In the genomic region with DNA sequence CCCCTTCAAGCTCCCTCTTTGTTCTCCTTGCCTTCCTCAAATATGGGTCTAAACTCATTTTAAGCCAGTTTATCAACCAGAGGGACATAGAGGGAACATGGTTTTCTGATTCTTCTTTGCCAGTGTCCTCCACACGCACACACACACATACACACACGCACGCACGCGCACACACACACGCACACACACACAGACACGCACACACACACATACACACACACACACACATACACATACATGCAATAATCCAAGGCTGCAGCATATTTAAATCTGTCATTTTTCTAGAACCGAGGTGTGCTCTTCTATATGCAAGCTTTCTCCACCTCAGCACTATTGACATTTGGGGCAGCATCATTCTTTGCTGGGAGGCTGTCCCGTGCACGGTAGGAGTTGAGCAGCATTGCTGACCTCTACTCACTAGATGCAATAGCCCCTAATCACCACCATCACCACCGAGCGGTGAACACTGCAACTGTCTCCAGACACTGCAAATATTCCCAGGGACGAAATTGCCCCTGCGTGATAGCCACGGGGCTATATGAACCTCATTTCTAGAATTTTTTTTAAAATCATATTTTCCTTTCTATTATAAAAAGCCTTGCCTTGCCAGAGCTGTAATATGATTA, we compare ENCODE assay signal across 21 cellular contexts. TPM values are rescaled to one million over a fixed set of nuclear protein-coding genes. Genes with fewer than 3 reads are reported as not detected.
DNase-seq lines count a peak whose midpoint lies in the region; ATAC-seq and FAIRE-seq lines count a peak whose summit lies in the region.
"Had no signal": no experiment of that assay in that cellular context is flagged by ENCODE, and none has a peak within 500 bp of the region (broad histone marks: within the 10 kb centered on the region; RNA-seq: fewer than 3 reads in every experiment).

No MANE protein-coding gene starts in this region.

- H3K36me3 Mint-ChIP-seq in activated naive CD4-positive, alpha-beta T cell treated with anti-CD3 and anti-CD28 coated beads, Interleukin-2, amount 50 U/mL, for 24 hours = peaks cover 51% of the 10 kb centered on the region
- H3K36me3 Mint-ChIP-seq in activated naive CD4-positive, alpha-beta T cell treated with anti-CD3 and anti-CD28 coated beads, Interleukin-2, amount 10 ng/mL, durations not matched to agents 7 days and 5 days = no peaks in the 10 kb centered on the region
- no peaks in the 10 kb centered on the region for H3K36me3 Mint-ChIP-seq in activated naive CD8-positive, alpha-beta T cell treated with anti-CD3 and anti-CD28 coated beads, Interleukin-2, amount 10 ng/mL, durations not matched to agents 7 days and 5 days
- H3K36me3 Mint-ChIP-seq: brain; CD8-positive, alpha-beta T cell had no signal

- peak overlapping the region; percentile 30 for H3K27ac Mint-ChIP-seq in activated naive CD4-positive, alpha-beta T cell treated with anti-CD3 and anti-CD28 coated beads, Interleukin-2, amount 50 U/mL, for 24 hours
- no peak overlapping the region for H3K27ac Mint-ChIP-seq in activated naive CD4-positive, alpha-beta T cell treated with anti-CD3 and anti-CD28 coated beads, Interleukin-2, amount 10 ng/mL, durations not matched to agents 7 days and 5 days
- peak overlapping the region; percentile 62 for H3K27ac Mint-ChIP-seq in activated naive CD8-positive, alpha-beta T cell treated with anti-CD3 and anti-CD28 coated beads, Interleukin-2, amount 10 ng/mL, durations not matched to agents 7 days and 5 days
- peak overlapping the region in 1 of 2 donors; percentile 17 for H3K27ac Mint-ChIP-seq in stimulated activated naive CD8-positive, alpha-beta T cell treated with anti-CD3 and anti-CD28 coated beads, Interleukin-15, amount 100 ng/mL, for 72 hours
- H3K27ac Mint-ChIP-seq: brain; CD8-positive, alpha-beta T cell; nephron progenitor cell; stimulated activated naive B cell treated with anti-CD40 and anti-IgM and Interleukin-4, amounts not matched to agents 10 μg/mL and 1 μg/mL and 100 μg/mL, for 72 hours; T-helper 2 cell treated with Interferon-gamma antibody and Interleukin-4, amounts not matched to agents 5 μg/mL and 100 μg/mL, for 36 hours had no signal

- CTCF ChIA-PET in activated naive CD4-positive, alpha-beta T cell treated with anti-CD3 and anti-CD28 coated beads, Interleukin-2, amount 10 ng/mL, durations not matched to agents 7 days and 5 days (lab: Charles Lee) = no interaction called here

- peak overlapping the region; percentile 26 for H3K4me3 Mint-ChIP-seq in activated naive CD4-positive, alpha-beta T cell treated with anti-CD3 and anti-CD28 coated beads, Interleukin-2, amount 50 U/mL, for 24 hours
- H3K4me3 Mint-ChIP-seq in activated naive CD4-positive, alpha-beta T cell treated with anti-CD3 and anti-CD28 coated beads, Interleukin-2, amount 10 ng/mL, durations not matched to agents 7 days and 5 days = no peak overlapping the region
- no peak overlapping the region for H3K4me3 Mint-ChIP-seq in activated naive CD8-positive, alpha-beta T cell treated with anti-CD3 and anti-CD28 coated beads, Interleukin-2, amount 10 ng/mL, durations not matched to agents 7 days and 5 days
- peak overlapping the region; percentile 27 to 52 for H3K4me3 Mint-ChIP-seq in stimulated activated naive CD8-positive, alpha-beta T cell treated with anti-CD3 and anti-CD28 coated beads, Interleukin-15, amount 100 ng/mL, for 72 hours
- H3K4me3 Mint-ChIP-seq: brain; CD8-positive, alpha-beta T cell; nephron progenitor cell; stimulated activated naive B cell treated with anti-CD40 and anti-IgM and Interleukin-4, amounts not matched to agents 10 μg/mL and 1 μg/mL and 100 μg/mL, for 72 hours; T-helper 2 cell treated with Interferon-gamma antibody and Interleukin-4, amounts not matched to agents 5 μg/mL and 100 μg/mL, for 36 hours had no signal

- no peak for FAIRE-seq in urothelium cell line (lab: Jason Lieb, UNC)
- FAIRE-seq: G401.6 had no signal

- no peaks in the 10 kb centered on the region for H3K27me3 Mint-ChIP-seq in activated naive CD4-positive, alpha-beta T cell treated with anti-CD3 and anti-CD28 coated beads, Interleukin-2, amount 50 U/mL, for 24 hours
- H3K27me3 Mint-ChIP-seq in activated naive CD4-positive, alpha-beta T cell treated with anti-CD3 and anti-CD28 coated beads, Interleukin-2, amount 10 ng/mL, durations not matched to agents 7 days and 5 days = peaks cover 16% of the 10 kb centered on the region
- H3K27me3 Mint-ChIP-seq in activated naive CD8-positive, alpha-beta T cell treated with anti-CD3 and anti-CD28 coated beads, Interleukin-2, amount 10 ng/mL, durations not matched to agents 7 days and 5 days = no peaks in the 10 kb centered on the region
- H3K27me3 Mint-ChIP-seq in stimulated activated naive CD8-positive, alpha-beta T cell treated with anti-CD3 and anti-CD28 coated beads, Interleukin-15, amount 100 ng/mL, for 72 hours = no peaks in the 10 kb centered on the region

- no peaks in the 10 kb centered on the region for H3K9me3 Mint-ChIP-seq in activated naive CD4-positive, alpha-beta T cell treated with anti-CD3 and anti-CD28 coated beads, Interleukin-2, amount 50 U/mL, for 24 hours
- H3K9me3 Mint-ChIP-seq in activated naive CD4-positive, alpha-beta T cell treated with anti-CD3 and anti-CD28 coated beads, Interleukin-2, amount 10 ng/mL, durations not matched to agents 7 days and 5 days = no peaks in the 10 kb centered on the region
- H3K9me3 Mint-ChIP-seq in activated naive CD8-positive, alpha-beta T cell treated with anti-CD3 and anti-CD28 coated beads, Interleukin-2, amount 10 ng/mL, durations not matched to agents 7 days and 5 days = no peaks in the 10 kb centered on the region
- no peaks in the 10 kb centered on the region for H3K9me3 Mint-ChIP-seq in stimulated activated naive CD8-positive, alpha-beta T cell treated with anti-CD3 and anti-CD28 coated beads, Interleukin-15, amount 100 ng/mL, for 72 hours
- H3K9me3 Mint-ChIP-seq: brain; CD8-positive, alpha-beta T cell; nephron progenitor cell; stimulated activated naive B cell treated with anti-CD40 and anti-IgM and Interleukin-4, amounts not matched to agents 10 μg/mL and 1 μg/mL and 100 μg/mL, for 72 hours; T-helper 2 cell treated with Interferon-gamma antibody and Interleukin-4, amounts not matched to agents 5 μg/mL and 100 μg/mL, for 36 hours had no signal

- H3K4me1 Mint-ChIP-seq in activated naive CD4-positive, alpha-beta T cell treated with anti-CD3 and anti-CD28 coated beads, Interleukin-2, amount 50 U/mL, for 24 hours = peaks cover 53% of the 10 kb centered on the region
- peaks cover 28% of the 10 kb centered on the region for H3K4me1 Mint-ChIP-seq in activated naive CD4-positive, alpha-beta T cell treated with anti-CD3 and anti-CD28 coated beads, Interleukin-2, amount 10 ng/mL, durations not matched to agents 7 days and 5 days
- H3K4me1 Mint-ChIP-seq in activated naive CD8-positive, alpha-beta T cell treated with anti-CD3 and anti-CD28 coated beads, Interleukin-2, amount 10 ng/mL, durations not matched to agents 7 days and 5 days = peaks cover 22% of the 10 kb centered on the region
- H3K4me1 Mint-ChIP-seq in stimulated activated naive CD8-positive, alpha-beta T cell treated with anti-CD3 and anti-CD28 coated beads, Interleukin-15, amount 100 ng/mL, for 72 hours = peaks cover 96% of the 10 kb centered on the region
- H3K4me1 Mint-ChIP-seq: brain, nephron progenitor cell had no signal

- POLR2A ChIA-PET in activated naive CD8-positive, alpha-beta T cell treated with anti-CD3 and anti-CD28 coated beads, Interleukin-2, amount 10 ng/mL, durations not matched to agents 7 days and 5 days (lab: Charles Lee) = no interaction called here

- no peak for DNase-seq in activated naive CD4-positive, alpha-beta T cell treated with anti-CD3 and anti-CD28 coated beads, Interleukin-2, amount 10 ng/mL, durations not matched to agents 7 days and 5 days
- DNase-seq in NCI-H526 (lab: John Stamatoyannopoulos, UW) (peak; percentile 26 to 52), urothelium cell line (ENCODE audit: low spot score) (no peak), putamen (ENCODE audit: low spot score) (no peak)
- DNase-seq in activated naive CD8-positive, alpha-beta T cell treated with anti-CD3 and anti-CD28 coated beads, Interleukin-2, amount 10 ng/mL, durations not matched to agents 7 days and 5 days = no peak
- no peak for DNase-seq in stimulated activated naive CD8-positive, alpha-beta T cell treated with anti-CD3 and anti-CD28 coated beads, Interleukin-15, amount 100 ng/mL, for 72 hours
- DNase-seq: activated CD4-positive, alpha-beta T cell treated with anti-CD3 and anti-CD28 coated beads, Interleukin-2, amount 50 U/mL, for 48 hours; CD8-positive, alpha-beta T cell; DMS153; effector CD4-positive, alpha-beta T cell; foreskin keratinocyte; KG1; left ventricle myocardium inferior; NCI-H1694; nephron progenitor cell; stimulated activated naive B cell treated with anti-CD40 and anti-IgM and Interleukin-4, amounts not matched to agents 10 μg/mL and 1 μg/mL and 100 μg/mL, for 72 hours had no signal

- ATAC-seq in activated naive CD8-positive, alpha-beta T cell treated with anti-CD3 and anti-CD28 coated beads, Interleukin-2, amount 10 ng/mL, durations not matched to agents 7 days and 5 days (ENCODE audit: low read depth) = no peak
- no peak for ATAC-seq in stimulated activated naive CD8-positive, alpha-beta T cell treated with anti-CD3 and anti-CD28 coated beads, Interleukin-15, amount 100 ng/mL, for 72 hours
- ATAC-seq: CD8-positive, alpha-beta T cell; foreskin keratinocyte; stimulated activated naive B cell treated with anti-CD40 and anti-IgM and Interleukin-4, amounts not matched to agents 10 μg/mL and 1 μg/mL and 100 μg/mL, for 72 hours had no signal

RNA-seq across cellular contexts. Expression of gene TNFRSF9, which starts 8.0 kb away (rescaled TPM):
- total RNA-seq in activated naive CD8-positive, alpha-beta T cell treated with anti-CD3 and anti-CD28 coated beads, Interleukin-2, amount 10 ng/mL, durations not matched to agents 7 days and 5 days = 1 to 10 TPM; 2.7 to 3.2 TPM
- total RNA-seq: HT-29, left ventricle myocardium inferior had no signal

RNA-seq across cellular contexts. Expression of gene PARK7, which starts 28.9 kb away (rescaled TPM):
- 100 to 1,000 TPM; 209 to 230 TPM for total RNA-seq in activated naive CD8-positive, alpha-beta T cell treated with anti-CD3 and anti-CD28 coated beads, Interleukin-2, amount 10 ng/mL, durations not matched to agents 7 days and 5 days

Comparison
In these comparisons a context has a peak if more than half of its experiments do, and no peak if none do; other contexts are left out.
1. H3K4me3 Mint-ChIP-seq: peak in activated naive CD4-positive, alpha-beta T cell treated with anti-CD3 and anti-CD28 coated beads, Interleukin-2, amount 50 U/mL, for 24 hours (single experiment) and stimulated activated naive CD8-positive, alpha-beta T cell treated with anti-CD3 and anti-CD28 coated beads, Interleukin-15, amount 100 ng/mL, for 72 hours (2 of 2); none in activated naive CD4-positive, alpha-beta T cell treated with anti-CD3 and anti-CD28 coated beads, Interleukin-2, amount 10 ng/mL, durations not matched to agents 7 days and 5 days (single experiment) and activated naive CD8-positive, alpha-beta T cell treated with anti-CD3 and anti-CD28 coated beads, Interleukin-2, amount 10 ng/mL, durations not matched to agents 7 days and 5 days (single experiment).
2. DNase-seq: peak in NCI-H526 (2 of 2); none in activated naive CD4-positive, alpha-beta T cell treated with anti-CD3 and anti-CD28 coated beads, Interleukin-2, amount 10 ng/mL, durations not matched to agents 7 days and 5 days (single experiment), activated naive CD8-positive, alpha-beta T cell treated with anti-CD3 and anti-CD28 coated beads, Interleukin-2, amount 10 ng/mL, durations not matched to agents 7 days and 5 days (single experiment), stimulated activated naive CD8-positive, alpha-beta T cell treated with anti-CD3 and anti-CD28 coated beads, Interleukin-15, amount 100 ng/mL, for 72 hours (0 of 2), urothelium cell line (single experiment) and putamen (single experiment).